In the genomic region with DNA sequence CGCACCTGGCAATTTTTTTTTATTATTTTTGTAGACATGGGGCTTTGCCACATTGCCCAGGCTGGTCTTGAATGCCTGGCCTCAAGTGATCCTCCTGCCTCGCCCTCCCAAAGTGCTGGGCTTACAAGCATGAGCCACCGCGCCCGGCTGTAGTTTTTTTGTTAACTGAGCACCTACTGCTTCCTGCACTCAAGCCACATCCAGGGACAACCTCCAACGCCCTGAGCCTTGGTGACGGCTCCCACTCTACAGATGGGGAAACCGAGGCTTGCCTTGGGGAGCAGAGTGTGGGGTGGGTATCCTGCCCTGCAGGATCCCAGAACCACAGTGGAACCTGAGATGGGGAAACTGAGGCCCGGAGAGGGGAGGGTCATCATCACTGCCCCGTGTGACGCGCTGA, we compare ENCODE assay signal across 12 cellular contexts. TPM values are rescaled to one million over a fixed set of nuclear protein-coding genes. Genes with fewer than 3 reads are reported as not detected.
"Had no signal": no experiment of that assay in that cellular context is flagged by ENCODE, and none has a peak within 500 bp of the region (broad histone marks: within the 10 kb centered on the region; RNA-seq: fewer than 3 reads in every experiment).

No MANE protein-coding gene starts in this region.

- ATAC-seq: GM23338, HCT116 had no signal

- H3K27ac ChIP-seq: GM23248 had no signal

- H3K36me3 ChIP-seq: HAP-1 had no signal

- H3K4me3 ChIP-seq: GM23248, GM23338, HAP-1 had no signal

- FAIRE-seq: H1, H54 had no signal

- H3K9me3 ChIP-seq: HAP-1 had no signal

- DNase-seq: GM23248, GOT3, H7, H9, HCEC 1CT, HFFc6 had no signal

- H3K4me2 ChIP-seq: GM23338 had no signal

- H2AFZ ChIP-seq: GM23248, GM23338 had no signal

- H3K9ac ChIP-seq: GM23248 had no signal

RNA-seq across cellular contexts. Expression of gene ELANE, which starts 3.0 kb away (rescaled TPM):
- total RNA-seq: GM23248, GM23338, H1, H4, H7, H9 had no signal
- polyA plus RNA-seq: GM23338, H1 had no signal

RNA-seq across cellular contexts. Expression of gene PRTN3, which starts 14.3 kb away (rescaled TPM):
- total RNA-seq: GM23248, HFFc6 had no signal
- polyA plus RNA-seq: GM23248 had no signal

RNA-seq across cellular contexts. Expression of gene AZU1, which starts 27.5 kb away (rescaled TPM):
- total RNA-seq: GM23248, H4, HFFc6 had no signal
- polyA plus RNA-seq: GM23248 had no signal

RNA-seq across cellular contexts. Expression of gene PLPPR3, which starts 33.4 kb away (rescaled TPM):
- polyA plus RNA-seq: GM23248 had no signal
